2 cellular contexts compared by ENCODE assay signal in the genomic region with DNA sequence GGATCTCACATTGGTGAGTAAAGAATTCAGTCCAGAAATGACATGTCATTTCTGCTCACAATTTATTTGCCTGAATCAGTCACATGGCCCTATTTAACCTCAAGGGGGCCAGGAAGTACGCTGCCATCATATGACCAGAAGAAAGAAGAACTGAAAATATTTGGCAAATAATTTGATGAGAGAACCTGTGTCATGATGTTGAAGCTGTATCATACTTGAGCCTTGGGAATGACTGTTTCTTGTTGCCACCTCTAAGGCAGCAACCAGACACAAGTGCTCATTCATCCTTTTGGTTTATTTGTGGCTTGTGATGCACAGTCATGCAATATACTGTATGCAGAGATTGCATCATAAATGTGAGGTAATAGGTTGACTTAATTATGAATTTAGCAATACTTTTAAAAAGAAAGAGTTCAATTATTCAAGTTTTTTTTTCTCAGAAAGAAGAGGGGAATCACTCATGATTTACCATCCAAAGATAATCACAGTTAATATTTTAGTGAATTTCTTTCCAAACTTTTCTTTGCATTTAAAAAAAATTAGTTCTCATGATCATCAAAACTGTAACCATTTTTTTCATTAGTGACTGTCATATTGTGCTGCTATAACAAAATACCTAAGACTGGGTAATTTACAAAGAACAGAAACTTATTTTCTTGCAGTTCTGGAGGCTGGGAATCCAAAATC.
A peak's percentile ranks its signal among the peaks of the same experiment; 100 is the strongest.
TF ChIP-seq lines count a peak whose summit lies in the region.

No MANE protein-coding gene starts in this region.

TF ChIP-seq in IMR-90, 13 proteins besides CTCF, POLR2A, EP300 and RAD21:
- TF ChIP-seq BHLHE40 (IDR thresholded peaks at IDR 0.05; ENCODE audit: low read depth, low read length), result no peak
- peak; percentile 97 for TF ChIP-seq CEBPB (IDR thresholded peaks at IDR 0.05; ENCODE audit: low read depth, low read length)
- TF ChIP-seq RFX5 (IDR thresholded peaks at IDR 0.05; ENCODE audit: low read depth, low read length), result no peak
- TF ChIP-seq, protein P1, sequence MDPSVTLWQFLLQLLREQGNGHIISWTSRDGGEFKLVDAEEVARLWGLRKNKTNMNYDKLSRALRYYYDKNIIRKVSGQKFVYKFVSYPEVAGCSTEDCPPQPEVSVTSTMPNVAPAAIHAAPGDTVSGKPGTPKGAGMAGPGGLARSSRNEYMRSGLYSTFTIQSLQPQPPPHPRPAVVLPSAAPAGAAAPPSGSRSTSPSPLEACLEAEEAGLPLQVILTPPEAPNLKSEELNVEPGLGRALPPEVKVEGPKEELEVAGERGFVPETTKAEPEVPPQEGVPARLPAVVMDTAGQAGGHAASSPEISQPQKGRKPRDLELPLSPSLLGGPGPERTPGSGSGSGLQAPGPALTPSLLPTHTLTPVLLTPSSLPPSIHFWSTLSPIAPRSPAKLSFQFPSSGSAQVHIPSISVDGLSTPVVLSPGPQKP (IDR thresholded peaks at IDR 0.05; ENCODE audit: borderline replicate concordance, low read depth, low read length), result no peak
- TF ChIP-seq NFE2L2 (IDR thresholded peaks at IDR 0.05; ENCODE audit: low read depth, low read length), result peak; percentile 70
- TF ChIP-seq, protein P2, sequence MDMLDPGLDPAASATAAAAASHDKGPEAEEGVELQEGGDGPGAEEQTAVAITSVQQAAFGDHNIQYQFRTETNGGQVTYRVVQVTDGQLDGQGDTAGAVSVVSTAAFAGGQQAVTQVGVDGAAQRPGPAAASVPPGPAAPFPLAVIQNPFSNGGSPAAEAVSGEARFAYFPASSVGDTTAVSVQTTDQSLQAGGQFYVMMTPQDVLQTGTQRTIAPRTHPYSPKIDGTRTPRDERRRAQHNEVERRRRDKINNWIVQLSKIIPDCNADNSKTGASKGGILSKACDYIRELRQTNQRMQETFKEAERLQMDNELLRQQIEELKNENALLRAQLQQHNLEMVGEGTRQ (IDR thresholded peaks at IDR 0.05; ENCODE audit: low read depth, low read length), result peak; percentile 69

TF ChIP-seq in H1, 55 proteins besides CTCF, POLR2A, EP300 and RAD21:
- no peak for TF ChIP-seq POLR2AphosphoS5 (IDR thresholded peaks at IDR 0.05; ENCODE audit: low read depth, low read length)
- no peak for TF ChIP-seq SP1 (IDR thresholded peaks at IDR 0.05; ENCODE audit: low read depth, low read length)
- TF ChIP-seq, protein P2 (IDR thresholded peaks at IDR 0.05; ENCODE audit: low read length), result no peak
- no peak for TF ChIP-seq JUN (IDR thresholded peaks at IDR 0.05; ENCODE audit: low read depth, low read length)
- no peak for TF ChIP-seq SP2 (IDR thresholded peaks at IDR 0.05; ENCODE audit: low read length)
- no peak for TF ChIP-seq SRF (IDR thresholded peaks at IDR 0.05; ENCODE audit: low read depth, low read length)
- no peak for TF ChIP-seq NRF1 (IDR thresholded peaks at IDR 0.05; ENCODE audit: low read depth, low read length)
- TF ChIP-seq POU5F1 (IDR thresholded peaks at IDR 0.05; ENCODE audit: low read depth, low read length), result no peak
- no peak for TF ChIP-seq RXRA (IDR thresholded peaks at IDR 0.05; ENCODE audit: insufficient read depth, low read depth, low read length)
- TF ChIP-seq NANOG (IDR thresholded peaks at IDR 0.05; ENCODE audit: insufficient read depth, low read depth, low read length, poor library complexity, severe bottlenecking), result no peak
- no peak for TF ChIP-seq GTF2F1 (IDR thresholded peaks at IDR 0.05; ENCODE audit: borderline replicate concordance, low read depth, low read length)
- no peak for TF ChIP-seq CREB1 (IDR thresholded peaks at IDR 0.05)
